ENCODE assay signal across 1 cellular context in genomic region chr7:156639426-156640256, GRCh38.
A peak's percentile ranks its signal among the peaks of the same experiment; 100 is the strongest.
TF ChIP-seq lines count a peak whose summit lies in the region.

No MANE protein-coding gene starts in this region.

TF ChIP-seq in K562, 482 proteins besides CTCF, POLR2A, EP300 and RAD21 (continued from another document and continues in another):
- TF ChIP-seq TAF1 (IDR thresholded peaks at IDR 0.05; ENCODE audit: control insufficient read depth, extremely low read depth, insufficient read depth, low read length, severe bottlenecking) (peak; percentile 64), ZNF124 (CRISPR knock-in tag; IDR thresholded peaks at IDR 0.05) (no peak), ZNF699 (CRISPR knock-in tag; IDR thresholded peaks at IDR 0.05; ENCODE audit: insufficient replicate concordance) (no peak), ESRRA (IDR thresholded peaks at IDR 0.05; ENCODE audit: borderline replicate concordance, low read depth) (no peak), ZKSCAN3 (CRISPR knock-in tag; IDR thresholded peaks at IDR 0.05) (no peak), CEBPG (CRISPR knock-in tag; IDR thresholded peaks at IDR 0.05) (no peak), CEBPG (tag; conservative IDR thresholded peaks at IDR 0.05 in 1 of 2, IDR thresholded peaks at IDR 0.05 in 1 of 2) (no peak), IFI16 (CRISPR knock-in tag; IDR thresholded peaks at IDR 0.05) (no peak), ZNF668 (CRISPR knock-in tag; IDR thresholded peaks at IDR 0.05) (0 out of 2 replicates have a peak, but pooled peaks have one; percentile 8), HDAC3 (IDR thresholded peaks at IDR 0.05; ENCODE audit: borderline replicate concordance, partially characterized antibody) (no peak), RCOR1 (IDR thresholded peaks at IDR 0.05; ENCODE audit: borderline replicate concordance in 1 of 2, low read depth in 2 of 2, low read length in 2 of 2) (no peak), ZNF79 (CRISPR knock-in tag; IDR thresholded peaks at IDR 0.05; ENCODE audit: low read depth) (no peak), IRF1 (CRISPR knock-in tag; IDR thresholded peaks at IDR 0.05; ENCODE audit: borderline replicate concordance) (0 out of 2 replicates have a peak, but pooled peaks have one; percentile 94), THRA (IDR thresholded peaks at IDR 0.05) (no peak), HLTF (IDR thresholded peaks at IDR 0.05) (peak; percentile 57; the same call in 1 of the 2 replicates), POLR2B (IDR thresholded peaks at IDR 0.05; ENCODE audit: low read depth, partially characterized antibody) (no peak), TEAD2 (tag; IDR thresholded peaks at IDR 0.05) (no peak), TCF15 (CRISPR knock-in tag; IDR thresholded peaks at IDR 0.05) (no peak), CHAMP1 (IDR thresholded peaks at IDR 0.05) (no peak), ATF4 (CRISPR knock-in tag; IDR thresholded peaks at IDR 0.05) (no peak), GATAD2B (IDR thresholded peaks at IDR 0.05; ENCODE audit: borderline replicate concordance) (no peak), YY1 (IDR thresholded peaks at IDR 0.05; ENCODE audit: borderline replicate concordance in 1 of 3, control insufficient read depth in 1 of 3, extremely low read depth in 1 of 3, insufficient read depth in 3 of 3, insufficient read length in 1 of 3, insufficient replicate concordance in 2 of 3, low read depth in 1 of 3, low read length in 2 of 3) (peak in 2 of 3 experiments; percentile 17 to 86), KLF1 (tag; IDR thresholded peaks at IDR 0.05) (no peak), SRSF7 (optimal IDR thresholded peaks at IDR 0.05; ENCODE audit: low read depth, low read length) (no peak), SMC3 (conservative IDR thresholded peaks at IDR 0.05; ENCODE audit: insufficient read depth, low read depth, low read length) (no peak)
- TF ChIP-seq, protein P1, sequence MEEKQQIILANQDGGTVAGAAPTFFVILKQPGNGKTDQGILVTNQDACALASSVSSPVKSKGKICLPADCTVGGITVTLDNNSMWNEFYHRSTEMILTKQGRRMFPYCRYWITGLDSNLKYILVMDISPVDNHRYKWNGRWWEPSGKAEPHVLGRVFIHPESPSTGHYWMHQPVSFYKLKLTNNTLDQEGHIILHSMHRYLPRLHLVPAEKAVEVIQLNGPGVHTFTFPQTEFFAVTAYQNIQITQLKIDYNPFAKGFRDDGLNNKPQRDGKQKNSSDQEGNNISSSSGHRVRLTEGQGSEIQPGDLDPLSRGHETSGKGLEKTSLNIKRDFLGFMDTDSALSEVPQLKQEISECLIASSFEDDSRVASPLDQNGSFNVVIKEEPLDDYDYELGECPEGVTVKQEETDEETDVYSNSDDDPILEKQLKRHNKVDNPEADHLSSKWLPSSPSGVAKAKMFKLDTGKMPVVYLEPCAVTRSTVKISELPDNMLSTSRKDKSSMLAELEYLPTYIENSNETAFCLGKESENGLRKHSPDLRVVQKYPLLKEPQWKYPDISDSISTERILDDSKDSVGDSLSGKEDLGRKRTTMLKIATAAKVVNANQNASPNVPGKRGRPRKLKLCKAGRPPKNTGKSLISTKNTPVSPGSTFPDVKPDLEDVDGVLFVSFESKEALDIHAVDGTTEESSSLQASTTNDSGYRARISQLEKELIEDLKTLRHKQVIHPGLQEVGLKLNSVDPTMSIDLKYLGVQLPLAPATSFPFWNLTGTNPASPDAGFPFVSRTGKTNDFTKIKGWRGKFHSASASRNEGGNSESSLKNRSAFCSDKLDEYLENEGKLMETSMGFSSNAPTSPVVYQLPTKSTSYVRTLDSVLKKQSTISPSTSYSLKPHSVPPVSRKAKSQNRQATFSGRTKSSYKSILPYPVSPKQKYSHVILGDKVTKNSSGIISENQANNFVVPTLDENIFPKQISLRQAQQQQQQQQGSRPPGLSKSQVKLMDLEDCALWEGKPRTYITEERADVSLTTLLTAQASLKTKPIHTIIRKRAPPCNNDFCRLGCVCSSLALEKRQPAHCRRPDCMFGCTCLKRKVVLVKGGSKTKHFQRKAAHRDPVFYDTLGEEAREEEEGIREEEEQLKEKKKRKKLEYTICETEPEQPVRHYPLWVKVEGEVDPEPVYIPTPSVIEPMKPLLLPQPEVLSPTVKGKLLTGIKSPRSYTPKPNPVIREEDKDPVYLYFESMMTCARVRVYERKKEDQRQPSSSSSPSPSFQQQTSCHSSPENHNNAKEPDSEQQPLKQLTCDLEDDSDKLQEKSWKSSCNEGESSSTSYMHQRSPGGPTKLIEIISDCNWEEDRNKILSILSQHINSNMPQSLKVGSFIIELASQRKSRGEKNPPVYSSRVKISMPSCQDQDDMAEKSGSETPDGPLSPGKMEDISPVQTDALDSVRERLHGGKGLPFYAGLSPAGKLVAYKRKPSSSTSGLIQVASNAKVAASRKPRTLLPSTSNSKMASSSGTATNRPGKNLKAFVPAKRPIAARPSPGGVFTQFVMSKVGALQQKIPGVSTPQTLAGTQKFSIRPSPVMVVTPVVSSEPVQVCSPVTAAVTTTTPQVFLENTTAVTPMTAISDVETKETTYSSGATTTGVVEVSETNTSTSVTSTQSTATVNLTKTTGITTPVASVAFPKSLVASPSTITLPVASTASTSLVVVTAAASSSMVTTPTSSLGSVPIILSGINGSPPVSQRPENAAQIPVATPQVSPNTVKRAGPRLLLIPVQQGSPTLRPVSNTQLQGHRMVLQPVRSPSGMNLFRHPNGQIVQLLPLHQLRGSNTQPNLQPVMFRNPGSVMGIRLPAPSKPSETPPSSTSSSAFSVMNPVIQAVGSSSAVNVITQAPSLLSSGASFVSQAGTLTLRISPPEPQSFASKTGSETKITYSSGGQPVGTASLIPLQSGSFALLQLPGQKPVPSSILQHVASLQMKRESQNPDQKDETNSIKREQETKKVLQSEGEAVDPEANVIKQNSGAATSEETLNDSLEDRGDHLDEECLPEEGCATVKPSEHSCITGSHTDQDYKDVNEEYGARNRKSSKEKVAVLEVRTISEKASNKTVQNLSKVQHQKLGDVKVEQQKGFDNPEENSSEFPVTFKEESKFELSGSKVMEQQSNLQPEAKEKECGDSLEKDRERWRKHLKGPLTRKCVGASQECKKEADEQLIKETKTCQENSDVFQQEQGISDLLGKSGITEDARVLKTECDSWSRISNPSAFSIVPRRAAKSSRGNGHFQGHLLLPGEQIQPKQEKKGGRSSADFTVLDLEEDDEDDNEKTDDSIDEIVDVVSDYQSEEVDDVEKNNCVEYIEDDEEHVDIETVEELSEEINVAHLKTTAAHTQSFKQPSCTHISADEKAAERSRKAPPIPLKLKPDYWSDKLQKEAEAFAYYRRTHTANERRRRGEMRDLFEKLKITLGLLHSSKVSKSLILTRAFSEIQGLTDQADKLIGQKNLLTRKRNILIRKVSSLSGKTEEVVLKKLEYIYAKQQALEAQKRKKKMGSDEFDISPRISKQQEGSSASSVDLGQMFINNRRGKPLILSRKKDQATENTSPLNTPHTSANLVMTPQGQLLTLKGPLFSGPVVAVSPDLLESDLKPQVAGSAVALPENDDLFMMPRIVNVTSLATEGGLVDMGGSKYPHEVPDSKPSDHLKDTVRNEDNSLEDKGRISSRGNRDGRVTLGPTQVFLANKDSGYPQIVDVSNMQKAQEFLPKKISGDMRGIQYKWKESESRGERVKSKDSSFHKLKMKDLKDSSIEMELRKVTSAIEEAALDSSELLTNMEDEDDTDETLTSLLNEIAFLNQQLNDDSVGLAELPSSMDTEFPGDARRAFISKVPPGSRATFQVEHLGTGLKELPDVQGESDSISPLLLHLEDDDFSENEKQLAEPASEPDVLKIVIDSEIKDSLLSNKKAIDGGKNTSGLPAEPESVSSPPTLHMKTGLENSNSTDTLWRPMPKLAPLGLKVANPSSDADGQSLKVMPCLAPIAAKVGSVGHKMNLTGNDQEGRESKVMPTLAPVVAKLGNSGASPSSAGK (IDR thresholded peaks at IDR 0.05) = 0 out of 2 replicates have a peak, but pooled peaks have one; percentile 99
- TF ChIP-seq, protein P2, sequence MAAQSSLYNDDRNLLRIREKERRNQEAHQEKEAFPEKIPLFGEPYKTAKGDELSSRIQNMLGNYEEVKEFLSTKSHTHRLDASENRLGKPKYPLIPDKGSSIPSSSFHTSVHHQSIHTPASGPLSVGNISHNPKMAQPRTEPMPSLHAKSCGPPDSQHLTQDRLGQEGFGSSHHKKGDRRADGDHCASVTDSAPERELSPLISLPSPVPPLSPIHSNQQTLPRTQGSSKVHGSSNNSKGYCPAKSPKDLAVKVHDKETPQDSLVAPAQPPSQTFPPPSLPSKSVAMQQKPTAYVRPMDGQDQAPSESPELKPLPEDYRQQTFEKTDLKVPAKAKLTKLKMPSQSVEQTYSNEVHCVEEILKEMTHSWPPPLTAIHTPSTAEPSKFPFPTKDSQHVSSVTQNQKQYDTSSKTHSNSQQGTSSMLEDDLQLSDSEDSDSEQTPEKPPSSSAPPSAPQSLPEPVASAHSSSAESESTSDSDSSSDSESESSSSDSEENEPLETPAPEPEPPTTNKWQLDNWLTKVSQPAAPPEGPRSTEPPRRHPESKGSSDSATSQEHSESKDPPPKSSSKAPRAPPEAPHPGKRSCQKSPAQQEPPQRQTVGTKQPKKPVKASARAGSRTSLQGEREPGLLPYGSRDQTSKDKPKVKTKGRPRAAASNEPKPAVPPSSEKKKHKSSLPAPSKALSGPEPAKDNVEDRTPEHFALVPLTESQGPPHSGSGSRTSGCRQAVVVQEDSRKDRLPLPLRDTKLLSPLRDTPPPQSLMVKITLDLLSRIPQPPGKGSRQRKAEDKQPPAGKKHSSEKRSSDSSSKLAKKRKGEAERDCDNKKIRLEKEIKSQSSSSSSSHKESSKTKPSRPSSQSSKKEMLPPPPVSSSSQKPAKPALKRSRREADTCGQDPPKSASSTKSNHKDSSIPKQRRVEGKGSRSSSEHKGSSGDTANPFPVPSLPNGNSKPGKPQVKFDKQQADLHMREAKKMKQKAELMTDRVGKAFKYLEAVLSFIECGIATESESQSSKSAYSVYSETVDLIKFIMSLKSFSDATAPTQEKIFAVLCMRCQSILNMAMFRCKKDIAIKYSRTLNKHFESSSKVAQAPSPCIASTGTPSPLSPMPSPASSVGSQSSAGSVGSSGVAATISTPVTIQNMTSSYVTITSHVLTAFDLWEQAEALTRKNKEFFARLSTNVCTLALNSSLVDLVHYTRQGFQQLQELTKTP (IDR thresholded peaks at IDR 0.05; ENCODE audit: low read depth in 1 of 2, partially characterized antibody in 2 of 2) = peak in 1 of 2 experiments; percentile 52
- TF ChIP-seq, protein P3, sequence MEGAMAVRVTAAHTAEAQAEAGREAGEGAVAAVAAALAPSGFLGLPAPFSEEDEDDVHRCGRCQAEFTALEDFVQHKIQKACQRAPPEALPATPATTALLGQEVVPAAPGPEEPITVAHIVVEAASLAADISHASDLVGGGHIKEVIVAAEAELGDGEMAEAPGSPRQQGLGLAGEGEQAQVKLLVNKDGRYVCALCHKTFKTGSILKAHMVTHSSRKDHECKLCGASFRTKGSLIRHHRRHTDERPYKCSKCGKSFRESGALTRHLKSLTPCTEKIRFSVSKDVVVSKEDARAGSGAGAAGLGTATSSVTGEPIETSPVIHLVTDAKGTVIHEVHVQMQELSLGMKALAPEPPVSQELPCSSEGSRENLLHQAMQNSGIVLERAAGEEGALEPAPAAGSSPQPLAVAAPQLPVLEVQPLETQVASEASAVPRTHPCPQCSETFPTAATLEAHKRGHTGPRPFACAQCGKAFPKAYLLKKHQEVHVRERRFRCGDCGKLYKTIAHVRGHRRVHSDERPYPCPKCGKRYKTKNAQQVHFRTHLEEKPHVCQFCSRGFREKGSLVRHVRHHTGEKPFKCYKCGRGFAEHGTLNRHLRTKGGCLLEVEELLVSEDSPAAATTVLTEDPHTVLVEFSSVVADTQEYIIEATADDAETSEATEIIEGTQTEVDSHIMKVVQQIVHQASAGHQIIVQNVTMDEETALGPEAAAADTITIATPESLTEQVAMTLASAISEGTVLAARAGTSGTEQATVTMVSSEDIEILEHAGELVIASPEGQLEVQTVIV (CRISPR knock-in tag; IDR thresholded peaks at IDR 0.05; ENCODE audit: borderline replicate concordance) = no peak
